1 cellular context compared by ENCODE assay signal in genomic region chr2:63840785-63841253, GRCh38.
A peak's percentile ranks its signal among the peaks of the same experiment; 100 is the strongest.
TF ChIP-seq lines count a peak whose summit lies in the region.

No MANE protein-coding gene starts in this region.

TF ChIP-seq in A549, 52 proteins besides CTCF, POLR2A, EP300 and RAD21 (continued from another document):
- TF ChIP-seq E2F6 (IDR thresholded peaks at IDR 0.05; ENCODE audit: borderline replicate concordance, low read depth) (no peak), CEBPB (IDR thresholded peaks at IDR 0.05) (peak in 1 of 2 experiments; percentile 6; a peak in 1 of 4 replicates), FOXS1 (CRISPR knock-in tag; IDR thresholded peaks at IDR 0.05) (no peak), ZNF302 (CRISPR knock-in tag; IDR thresholded peaks at IDR 0.05) (no peak), MAZ (IDR thresholded peaks at IDR 0.05; ENCODE audit: borderline replicate concordance, low read depth, low read length) (no peak), BCL3 (IDR thresholded peaks at IDR 0.05) (peak; percentile 86), HOXB5 (CRISPR knock-in tag; IDR thresholded peaks at IDR 0.05) (no peak), MAFK (IDR thresholded peaks at IDR 0.05; ENCODE audit: partially characterized antibody) (no peak)
